Comparison of ENCODE assay signal across 9 cellular contexts in genomic region chr1:63112155-63112914, GRCh38.
DNase-seq lines count a peak whose midpoint lies in the region; ATAC-seq and TF ChIP-seq lines count a peak whose summit lies in the region.
"Had no signal": no experiment of that assay in that cellular context is flagged by ENCODE, and none has a peak within 500 bp of the region (broad histone marks: within the 10 kb centered on the region; RNA-seq: fewer than 3 reads in every experiment).

No MANE protein-coding gene starts in this region.

- no peaks in the 10 kb centered on the region for H3K36me3 ChIP-seq in NT2/D1 (ENCODE audit: insufficient read depth, insufficient read length, low read length)
- H3K36me3 ChIP-seq in BE2C, result no peaks in the 10 kb centered on the region

- H3K4me3 ChIP-seq in NT2/D1 (ENCODE audit: insufficient read length, low read depth) (no peak overlapping the region), BE2C (ENCODE audit: low read depth, low read length) (no peak overlapping the region)

- ATAC-seq in GM21390 (IDR thresholded peaks at IDR 0.05; ENCODE audit: unreplicated experiment), result peak; percentile 66
- no peak for ATAC-seq in HG03460 (IDR thresholded peaks at IDR 0.05; ENCODE audit: unreplicated experiment)

- H3K4me1 ChIP-seq in NT2/D1 (ENCODE audit: insufficient read depth, insufficient read length) (no peaks in the 10 kb centered on the region), BE2C (no peaks in the 10 kb centered on the region)

- H3K27me3 ChIP-seq in NT2/D1 (ENCODE audit: insufficient read depth, insufficient read length) (no peaks in the 10 kb centered on the region), BE2C (peaks cover 3% of the 10 kb centered on the region)

- H3K9me3 ChIP-seq in NT2/D1 (ENCODE audit: insufficient read depth, low read length) (no peaks in the 10 kb centered on the region), BE2C (no peaks in the 10 kb centered on the region)

- DNase-seq in AG08396 (ENCODE audit: low spot score) (peak; percentile 11), NT2/D1 (ENCODE audit: low read depth, low spot score) (peak; percentile 51), fibroblast of peridontal ligament (ENCODE audit: extremely low read depth) (peak; percentile 93), NCI-H748 (lab: John Stamatoyannopoulos, UW; ENCODE audit: unreplicated experiment) (no peak), BE2C (no peak), amygdala (lab: John Stamatoyannopoulos, UW) (no peak)
- DNase-seq: activated T-cell treated with anti-CD3 and anti-CD28 coated beads, Interleukin-2, amount 50 U/mL, for 48 hours had no signal

- no peak overlapping the region for H3K9ac ChIP-seq in NT2/D1 (ENCODE audit: insufficient read length, low read depth)

- TF ChIP-seq CTCF in BE2C (IDR thresholded peaks at IDR 0.05; ENCODE audit: low read depth, low read length), result no peak

Comparison
In these comparisons a context has a peak if more than half of its experiments do, and no peak if none do; other contexts are left out.
1. DNase-seq: peak in AG08396 (single experiment), NT2/D1 (single experiment) and fibroblast of peridontal ligament (single experiment); none in NCI-H748 (single experiment), BE2C (single experiment) and amygdala (0 of 56).